ENCODE assay signal across 1 cellular context in the genomic region with DNA sequence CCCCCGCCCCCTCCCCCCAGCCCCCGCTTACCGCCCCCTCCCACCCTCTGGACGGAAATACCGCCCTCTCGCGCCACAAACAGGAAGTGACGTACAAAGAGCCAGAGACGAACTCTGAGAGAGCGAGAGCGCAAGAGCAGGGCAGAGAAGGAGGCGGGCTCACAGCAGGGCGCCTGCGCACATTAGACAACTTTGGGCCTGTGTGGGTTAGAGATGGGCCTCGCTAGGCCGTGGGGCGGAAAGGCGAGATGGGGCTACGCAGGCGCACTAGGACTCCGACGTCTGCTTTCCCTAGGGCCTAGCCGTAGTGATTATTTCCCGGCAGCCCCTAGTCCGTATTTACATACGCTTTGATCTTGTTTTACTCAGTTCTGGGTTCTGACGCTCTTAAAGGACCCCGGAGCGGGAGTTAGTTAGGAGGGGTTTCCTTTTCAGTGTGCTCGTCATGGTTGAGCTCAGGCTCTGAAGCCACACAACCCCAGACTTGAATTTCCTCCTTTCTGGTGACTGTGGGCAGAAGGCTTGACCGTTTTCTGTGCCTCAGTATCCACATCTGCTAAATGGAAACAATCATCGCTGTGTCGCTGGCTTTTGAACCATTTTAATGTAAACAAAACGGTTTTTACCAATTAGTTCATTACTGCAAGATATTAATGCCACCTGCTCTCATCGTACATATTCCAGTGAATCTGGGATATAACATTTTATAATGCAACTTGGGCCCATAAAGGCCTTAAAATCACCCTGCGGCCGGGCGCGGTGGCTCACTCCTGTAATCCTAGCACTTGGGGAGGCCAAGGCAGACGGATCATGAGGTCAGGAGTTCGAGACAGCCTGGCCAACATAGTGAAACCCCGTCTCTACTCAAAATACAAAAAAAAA.
A peak's percentile ranks its signal among the peaks of the same experiment; 100 is the strongest.
TF ChIP-seq lines count a peak whose summit lies in the region.

No MANE protein-coding gene starts in this region.

TF ChIP-seq in K562, 482 proteins besides CTCF, POLR2A, EP300 and RAD21 (continued from another document and continues in another):
- TF ChIP-seq, protein P1, sequence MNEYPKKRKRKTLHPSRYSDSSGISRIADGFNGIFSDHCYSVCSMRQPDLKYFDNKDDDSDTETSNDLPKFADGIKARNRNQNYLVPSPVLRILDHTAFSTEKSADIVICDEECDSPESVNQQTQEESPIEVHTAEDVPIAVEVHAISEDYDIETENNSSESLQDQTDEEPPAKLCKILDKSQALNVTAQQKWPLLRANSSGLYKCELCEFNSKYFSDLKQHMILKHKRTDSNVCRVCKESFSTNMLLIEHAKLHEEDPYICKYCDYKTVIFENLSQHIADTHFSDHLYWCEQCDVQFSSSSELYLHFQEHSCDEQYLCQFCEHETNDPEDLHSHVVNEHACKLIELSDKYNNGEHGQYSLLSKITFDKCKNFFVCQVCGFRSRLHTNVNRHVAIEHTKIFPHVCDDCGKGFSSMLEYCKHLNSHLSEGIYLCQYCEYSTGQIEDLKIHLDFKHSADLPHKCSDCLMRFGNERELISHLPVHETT (CRISPR knock-in tag; conservative IDR thresholded peaks at IDR 0.05 in 1 of 2, IDR thresholded peaks at IDR 0.05 in 1 of 2), result peak in 1 of 2 experiments; percentile 29; a peak in 2 of 4 replicates
- TF ChIP-seq SMAD2 (IDR thresholded peaks at IDR 0.05; ENCODE audit: low read depth, low read length) (no peak), ILK (tag; IDR thresholded peaks at IDR 0.05; ENCODE audit: borderline replicate concordance, low read depth) (no peak), MAFF (IDR thresholded peaks at IDR 0.05; ENCODE audit: low read length) (no peak), ZNF174 (CRISPR knock-in tag; IDR thresholded peaks at IDR 0.05) (no peak), DIDO1 (tag; IDR thresholded peaks at IDR 0.05; ENCODE audit: low read depth) (no peak), GATAD2B (IDR thresholded peaks at IDR 0.05; ENCODE audit: borderline replicate concordance) (no peak), FOXJ3 (CRISPR knock-in tag; IDR thresholded peaks at IDR 0.05) (no peak), ZNF175 (CRISPR knock-in tag; IDR thresholded peaks at IDR 0.05; ENCODE audit: low read depth) (no peak), ZNF707 (CRISPR knock-in tag; conservative IDR thresholded peaks at IDR 0.05) (no peak), KLF10 (CRISPR knock-in tag; IDR thresholded peaks at IDR 0.05) (no peak), SMARCA4 (IDR thresholded peaks at IDR 0.05) (peak; percentile 29; the same call in 1 of the 2 replicates), RHOXF2B (CRISPR knock-in tag; conservative IDR thresholded peaks at IDR 0.05) (no peak), LCOR (CRISPR knock-in tag; IDR thresholded peaks at IDR 0.05) (0 out of 2 replicates have a peak, but pooled peaks have one; percentile 40), ZFPM2 (CRISPR knock-in tag; IDR thresholded peaks at IDR 0.05) (no peak), KDM5B (IDR thresholded peaks at IDR 0.05; ENCODE audit: insufficient replicate concordance, low read depth, low read length) (peak; percentile 55), PHF8 (IDR thresholded peaks at IDR 0.05; ENCODE audit: borderline replicate concordance, low read length) (peak; percentile 47; the same call in 1 of the 2 replicates), SIN3A (IDR thresholded peaks at IDR 0.05; ENCODE audit: borderline replicate concordance in 2 of 2, control insufficient read depth in 1 of 2, low read depth in 2 of 2, low read length in 2 of 2) (no peak), ATF1 (CRISPR knock-in tag; IDR thresholded peaks at IDR 0.05) (no peak), ATF1 (tag; IDR thresholded peaks at IDR 0.05) (peak; percentile 87), ZNF586 (CRISPR knock-in tag; conservative IDR thresholded peaks at IDR 0.05) (no peak), ADNP (tag; IDR thresholded peaks at IDR 0.05) (peak; percentile 94), ZNF589 (CRISPR knock-in tag; IDR thresholded peaks at IDR 0.05; ENCODE audit: low read depth) (0 out of 2 replicates have a peak, but pooled peaks have one; percentile 46), RBM34 (IDR thresholded peaks at IDR 0.05; ENCODE audit: borderline replicate concordance, insufficient read depth, low read length) (no peak), BDP1 (IDR thresholded peaks at IDR 0.05; ENCODE audit: insufficient read depth, insufficient read length) (no peak), FOXM1 (IDR thresholded peaks at IDR 0.05; ENCODE audit: low read depth) (peak; percentile 59), FOXM1 (CRISPR knock-in tag; IDR thresholded peaks at IDR 0.05; ENCODE audit: low read depth) (no peak), MEF2D (tag; conservative IDR thresholded peaks at IDR 0.05; ENCODE audit: low read depth) (no peak), ZNF695 (CRISPR knock-in tag; IDR thresholded peaks at IDR 0.05) (no peak), NBN (IDR thresholded peaks at IDR 0.05; ENCODE audit: low read depth) (peak; percentile 45; the same call in 1 of the 2 replicates)
- TF ChIP-seq, protein P2, sequence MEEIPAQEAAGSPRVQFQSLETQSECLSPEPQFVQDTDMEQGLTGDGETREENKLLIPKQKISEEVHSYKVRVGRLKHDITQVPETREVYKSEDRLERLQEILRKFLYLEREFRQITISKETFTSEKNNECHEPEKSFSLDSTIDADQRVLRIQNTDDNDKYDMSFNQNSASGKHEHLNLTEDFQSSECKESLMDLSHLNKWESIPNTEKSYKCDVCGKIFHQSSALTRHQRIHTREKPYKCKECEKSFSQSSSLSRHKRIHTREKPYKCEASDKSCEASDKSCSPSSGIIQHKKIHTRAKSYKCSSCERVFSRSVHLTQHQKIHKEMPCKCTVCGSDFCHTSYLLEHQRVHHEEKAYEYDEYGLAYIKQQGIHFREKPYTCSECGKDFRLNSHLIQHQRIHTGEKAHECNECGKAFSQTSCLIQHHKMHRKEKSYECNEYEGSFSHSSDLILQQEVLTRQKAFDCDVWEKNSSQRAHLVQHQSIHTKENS (CRISPR knock-in tag; IDR thresholded peaks at IDR 0.05), result no peak
- TF ChIP-seq, protein P3, sequence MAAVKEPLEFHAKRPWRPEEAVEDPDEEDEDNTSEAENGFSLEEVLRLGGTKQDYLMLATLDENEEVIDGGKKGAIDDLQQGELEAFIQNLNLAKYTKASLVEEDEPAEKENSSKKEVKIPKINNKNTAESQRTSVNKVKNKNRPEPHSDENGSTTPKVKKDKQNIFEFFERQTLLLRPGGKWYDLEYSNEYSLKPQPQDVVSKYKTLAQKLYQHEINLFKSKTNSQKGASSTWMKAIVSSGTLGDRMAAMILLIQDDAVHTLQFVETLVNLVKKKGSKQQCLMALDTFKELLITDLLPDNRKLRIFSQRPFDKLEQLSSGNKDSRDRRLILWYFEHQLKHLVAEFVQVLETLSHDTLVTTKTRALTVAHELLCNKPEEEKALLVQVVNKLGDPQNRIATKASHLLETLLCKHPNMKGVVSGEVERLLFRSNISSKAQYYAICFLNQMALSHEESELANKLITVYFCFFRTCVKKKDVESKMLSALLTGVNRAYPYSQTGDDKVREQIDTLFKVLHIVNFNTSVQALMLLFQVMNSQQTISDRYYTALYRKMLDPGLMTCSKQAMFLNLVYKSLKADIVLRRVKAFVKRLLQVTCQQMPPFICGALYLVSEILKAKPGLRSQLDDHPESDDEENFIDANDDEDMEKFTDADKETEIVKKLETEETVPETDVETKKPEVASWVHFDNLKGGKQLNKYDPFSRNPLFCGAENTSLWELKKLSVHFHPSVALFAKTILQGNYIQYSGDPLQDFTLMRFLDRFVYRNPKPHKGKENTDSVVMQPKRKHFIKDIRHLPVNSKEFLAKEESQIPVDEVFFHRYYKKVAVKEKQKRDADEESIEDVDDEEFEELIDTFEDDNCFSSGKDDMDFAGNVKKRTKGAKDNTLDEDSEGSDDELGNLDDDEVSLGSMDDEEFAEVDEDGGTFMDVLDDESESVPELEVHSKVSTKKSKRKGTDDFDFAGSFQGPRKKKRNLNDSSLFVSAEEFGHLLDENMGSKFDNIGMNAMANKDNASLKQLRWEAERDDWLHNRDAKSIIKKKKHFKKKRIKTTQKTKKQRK (IDR thresholded peaks at IDR 0.05; ENCODE audit: borderline replicate concordance, low read depth, low read length), result no peak
- TF ChIP-seq, protein P4, sequence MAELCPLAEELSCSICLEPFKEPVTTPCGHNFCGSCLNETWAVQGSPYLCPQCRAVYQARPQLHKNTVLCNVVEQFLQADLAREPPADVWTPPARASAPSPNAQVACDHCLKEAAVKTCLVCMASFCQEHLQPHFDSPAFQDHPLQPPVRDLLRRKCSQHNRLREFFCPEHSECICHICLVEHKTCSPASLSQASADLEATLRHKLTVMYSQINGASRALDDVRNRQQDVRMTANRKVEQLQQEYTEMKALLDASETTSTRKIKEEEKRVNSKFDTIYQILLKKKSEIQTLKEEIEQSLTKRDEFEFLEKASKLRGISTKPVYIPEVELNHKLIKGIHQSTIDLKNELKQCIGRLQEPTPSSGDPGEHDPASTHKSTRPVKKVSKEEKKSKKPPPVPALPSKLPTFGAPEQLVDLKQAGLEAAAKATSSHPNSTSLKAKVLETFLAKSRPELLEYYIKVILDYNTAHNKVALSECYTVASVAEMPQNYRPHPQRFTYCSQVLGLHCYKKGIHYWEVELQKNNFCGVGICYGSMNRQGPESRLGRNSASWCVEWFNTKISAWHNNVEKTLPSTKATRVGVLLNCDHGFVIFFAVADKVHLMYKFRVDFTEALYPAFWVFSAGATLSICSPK (IDR thresholded peaks at IDR 0.05; ENCODE audit: borderline replicate concordance), result no peak
- TF ChIP-seq, protein P5, sequence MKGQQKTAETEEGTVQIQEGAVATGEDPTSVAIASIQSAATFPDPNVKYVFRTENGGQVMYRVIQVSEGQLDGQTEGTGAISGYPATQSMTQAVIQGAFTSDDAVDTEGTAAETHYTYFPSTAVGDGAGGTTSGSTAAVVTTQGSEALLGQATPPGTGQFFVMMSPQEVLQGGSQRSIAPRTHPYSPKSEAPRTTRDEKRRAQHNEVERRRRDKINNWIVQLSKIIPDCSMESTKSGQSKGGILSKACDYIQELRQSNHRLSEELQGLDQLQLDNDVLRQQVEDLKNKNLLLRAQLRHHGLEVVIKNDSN (CRISPR knock-in tag; IDR thresholded peaks at IDR 0.05), result no peak
- TF ChIP-seq, protein P6, sequence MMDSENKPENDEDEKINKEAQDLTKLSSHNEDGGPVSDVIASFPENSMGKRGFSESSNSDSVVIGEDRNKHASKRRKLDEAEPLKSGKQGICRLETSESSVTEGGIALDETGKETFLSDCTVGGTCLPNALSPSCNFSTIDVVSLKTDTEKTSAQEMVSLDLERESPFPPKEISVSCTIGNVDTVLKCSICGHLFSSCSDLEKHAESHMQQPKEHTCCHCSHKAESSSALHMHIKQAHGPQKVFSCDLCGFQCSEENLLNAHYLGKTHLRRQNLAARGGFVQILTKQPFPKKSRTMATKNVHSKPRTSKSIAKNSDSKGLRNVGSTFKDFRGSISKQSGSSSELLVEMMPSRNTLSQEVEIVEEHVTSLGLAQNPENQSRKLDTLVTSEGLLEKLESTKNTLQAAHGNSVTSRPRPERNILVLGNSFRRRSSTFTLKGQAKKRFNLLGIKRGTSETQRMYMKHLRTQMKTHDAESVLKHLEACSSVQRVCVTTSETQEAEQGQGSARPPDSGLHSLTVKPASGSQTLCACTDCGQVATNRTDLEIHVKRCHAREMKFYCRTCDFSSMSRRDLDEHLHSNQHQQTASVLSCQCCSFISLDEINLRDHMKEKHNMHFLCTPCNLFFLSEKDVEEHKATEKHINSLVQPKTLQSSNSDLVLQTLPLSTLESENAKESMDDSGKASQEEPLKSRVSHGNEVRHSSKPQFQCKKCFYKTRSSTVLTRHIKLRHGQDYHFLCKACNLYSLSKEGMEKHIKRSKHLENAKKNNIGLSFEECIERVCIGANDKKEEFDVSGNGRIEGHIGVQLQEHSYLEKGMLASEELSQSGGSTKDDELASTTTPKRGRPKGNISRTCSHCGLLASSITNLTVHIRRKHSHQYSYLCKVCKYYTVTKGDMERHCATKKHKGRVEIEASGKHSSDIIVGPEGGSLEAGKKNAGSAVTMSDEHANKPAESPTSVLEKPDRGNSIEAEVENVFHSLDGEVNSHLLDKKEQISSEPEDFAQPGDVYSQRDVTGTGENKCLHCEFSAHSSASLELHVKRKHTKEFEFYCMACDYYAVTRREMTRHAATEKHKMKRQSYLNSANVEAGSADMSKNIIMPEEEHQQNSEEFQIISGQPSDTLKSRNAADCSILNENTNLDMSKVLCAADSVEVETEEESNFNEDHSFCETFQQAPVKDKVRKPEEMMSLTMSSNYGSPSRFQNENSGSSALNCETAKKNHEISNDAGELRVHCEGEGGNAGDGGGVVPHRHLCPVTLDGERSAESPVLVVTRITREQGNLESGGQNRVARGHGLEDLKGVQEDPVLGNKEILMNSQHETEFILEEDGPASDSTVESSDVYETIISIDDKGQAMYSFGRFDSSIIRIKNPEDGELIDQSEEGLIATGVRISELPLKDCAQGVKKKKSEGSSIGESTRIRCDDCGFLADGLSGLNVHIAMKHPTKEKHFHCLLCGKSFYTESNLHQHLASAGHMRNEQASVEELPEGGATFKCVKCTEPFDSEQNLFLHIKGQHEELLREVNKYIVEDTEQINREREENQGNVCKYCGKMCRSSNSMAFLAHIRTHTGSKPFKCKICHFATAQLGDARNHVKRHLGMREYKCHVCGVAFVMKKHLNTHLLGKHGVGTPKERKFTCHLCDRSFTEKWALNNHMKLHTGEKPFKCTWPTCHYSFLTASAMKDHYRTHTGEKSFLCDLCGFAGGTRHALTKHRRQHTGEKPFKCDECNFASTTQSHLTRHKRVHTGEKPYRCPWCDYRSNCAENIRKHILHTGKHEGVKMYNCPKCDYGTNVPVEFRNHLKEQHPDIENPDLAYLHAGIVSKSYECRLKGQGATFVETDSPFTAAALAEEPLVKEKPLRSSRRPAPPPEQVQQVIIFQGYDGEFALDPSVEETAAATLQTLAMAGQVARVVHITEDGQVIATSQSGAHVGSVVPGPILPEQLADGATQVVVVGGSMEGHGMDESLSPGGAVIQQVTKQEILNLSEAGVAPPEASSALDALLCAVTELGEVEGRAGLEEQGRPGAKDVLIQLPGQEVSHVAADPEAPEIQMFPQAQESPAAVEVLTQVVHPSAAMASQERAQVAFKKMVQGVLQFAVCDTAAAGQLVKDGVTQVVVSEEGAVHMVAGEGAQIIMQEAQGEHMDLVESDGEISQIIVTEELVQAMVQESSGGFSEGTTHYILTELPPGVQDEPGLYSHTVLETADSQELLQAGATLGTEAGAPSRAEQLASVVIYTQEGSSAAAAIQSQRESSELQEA (IDR thresholded peaks at IDR 0.05; ENCODE audit: low read depth), result no peak
